ENCODE assay signal across 10 cellular contexts in the genomic region with DNA sequence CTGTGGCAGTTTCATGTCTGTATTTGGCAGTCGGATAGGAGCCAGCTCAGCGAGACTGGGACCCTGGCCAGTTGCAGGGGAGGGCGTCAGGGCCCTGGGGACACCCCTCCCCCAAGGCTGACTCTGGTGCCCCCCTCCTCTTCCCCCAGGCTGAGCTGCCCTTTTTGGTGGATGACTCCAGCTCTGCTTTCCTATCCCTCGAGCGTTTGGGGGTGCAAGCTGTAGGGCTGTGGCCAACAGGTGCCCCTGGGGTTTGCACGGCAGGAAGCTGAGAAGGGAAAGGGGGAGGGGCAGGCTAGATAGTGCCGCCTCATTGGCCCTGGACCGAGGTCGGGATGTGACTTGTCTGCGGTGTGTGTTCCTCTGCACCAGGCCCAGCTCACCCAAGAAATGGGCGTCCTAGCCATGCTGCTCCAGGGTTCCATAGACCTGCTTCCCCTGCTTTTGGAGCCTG. TPM values are rescaled to one million over a fixed set of nuclear protein-coding genes. Genes with fewer than 3 reads are reported as not detected.
DNase-seq lines count a peak whose midpoint lies in the region; ATAC-seq and TF ChIP-seq lines count a peak whose summit lies in the region.
"Had no signal": no experiment of that assay in that cellular context is flagged by ENCODE, and none has a peak within 500 bp of the region (broad histone marks: within the 10 kb centered on the region; RNA-seq: fewer than 3 reads in every experiment).

No MANE protein-coding gene starts in this region.

- H3K27me3 Mint-ChIP-seq in chondrocyte (ENCODE audit: low read depth) = no peaks in the 10 kb centered on the region
- H3K27me3 Mint-ChIP-seq in naive thymus-derived CD4-positive, alpha-beta T cell = no peaks in the 10 kb centered on the region

- peak; percentile 48 for TF ChIP-seq POLR2A in NB4 (IDR thresholded peaks at IDR 0.05; ENCODE audit: extremely low read depth, insufficient read length)

- ATAC-seq in naive thymus-derived CD4-positive, alpha-beta T cell = peak; percentile 13
- ATAC-seq in HG03460 (IDR thresholded peaks at IDR 0.05; ENCODE audit: unreplicated experiment) = no peak

- no peak overlapping the region for H3K27ac ChIP-seq in naive thymus-derived CD4-positive, alpha-beta T cell (ENCODE audit: low read depth, low read length)

- POLR2A ChIA-PET in naive thymus-derived CD4-positive, alpha-beta T cell (lab: Charles Lee) = no interaction called here

- peaks cover 17% of the 10 kb centered on the region for H3K36me3 Mint-ChIP-seq in chondrocyte (ENCODE audit: low read depth)
- H3K36me3 Mint-ChIP-seq in naive thymus-derived CD4-positive, alpha-beta T cell = peaks cover 0 to 9% (median 0%) of the 10 kb centered on the region in 5 donors

- H3K9me3 Mint-ChIP-seq in chondrocyte (ENCODE audit: low read depth) = no peaks in the 10 kb centered on the region
- H3K9me3 Mint-ChIP-seq in naive thymus-derived CD4-positive, alpha-beta T cell = no peaks in the 10 kb centered on the region
- H3K9me3 Mint-ChIP-seq: nephron had no signal

- H3K4me3 ChIP-seq in NB4 (ENCODE audit: low read depth, low read length) = peak overlapping the region; percentile 41
- H3K4me3 ChIP-seq in naive thymus-derived CD4-positive, alpha-beta T cell (ENCODE audit: low read length) = no peak overlapping the region

- peak overlapping the region; percentile 2 for H3K4me3 Mint-ChIP-seq in chondrocyte (ENCODE audit: unreplicated experiment)
- no peak overlapping the region for H3K4me3 Mint-ChIP-seq in naive thymus-derived CD4-positive, alpha-beta T cell

- H3K27ac Mint-ChIP-seq in chondrocyte (ENCODE audit: unreplicated experiment) = peak overlapping the region; percentile 91
- no peak overlapping the region for H3K27ac Mint-ChIP-seq in naive thymus-derived CD4-positive, alpha-beta T cell

- TF ChIP-seq CTCF in NB4 (IDR thresholded peaks at IDR 0.05; ENCODE audit: low read depth, low read length) (no peak), chondrocyte (IDR thresholded peaks at IDR 0.05) (no peak)

- H3K27me3 ChIP-seq in naive thymus-derived CD4-positive, alpha-beta T cell (ENCODE audit: control insufficient read depth in 2 of 2, insufficient read depth in 2 of 2, low read length in 2 of 2) = no peaks in the 10 kb centered on the region

- intact Hi-C loops in naive thymus-derived CD4-positive, alpha-beta T cell (cut with micrococcal nuclease) = no loop called here

- DNase-seq in CMK (ENCODE audit: low read depth) (peak; percentile 70), NB4 (ENCODE audit: low read depth) (peak; percentile 96), chondrocyte (ENCODE audit: low spot score) (peak; percentile 84), Kasumi-1 (lab: John Stamatoyannopoulos, UW) (no peak), MV-4-11 (lab: John Stamatoyannopoulos, UW) (no peak), cerebellar nuclear complex (lab: John Stamatoyannopoulos, UW) (no peak)
- DNase-seq in naive thymus-derived CD4-positive, alpha-beta T cell = no peak
- DNase-seq: NCI-H1105 had no signal

- peaks cover 38% of the 10 kb centered on the region for H3K4me1 Mint-ChIP-seq in chondrocyte (ENCODE audit: low read depth)
- H3K4me1 Mint-ChIP-seq in naive thymus-derived CD4-positive, alpha-beta T cell = peaks cover 0 to 9% (median 2%) of the 10 kb centered on the region in 7 donors

- no peaks in the 10 kb centered on the region for H3K4me1 ChIP-seq in naive thymus-derived CD4-positive, alpha-beta T cell (ENCODE audit: control insufficient read depth in 2 of 2, insufficient read depth in 2 of 2, low read length in 2 of 2)

- CTCF ChIA-PET in naive thymus-derived CD4-positive, alpha-beta T cell (lab: Charles Lee) = interaction anchor here (0.6 to 1.4 kb wide), 3 partner anchors 20 to 73 kb away, joined by 3 to 7 read pairs (median 6); no protein-coding TSS in a partner anchor

- H3K36me3 ChIP-seq in naive thymus-derived CD4-positive, alpha-beta T cell (ENCODE audit: control insufficient read depth in 2 of 3, insufficient read depth in 3 of 3, low read length in 3 of 3) = peaks cover 0 to 16% (median 0%) of the 10 kb centered on the region in 3 experiments

- H3K9me3 ChIP-seq in naive thymus-derived CD4-positive, alpha-beta T cell (ENCODE audit: control insufficient read depth in 2 of 3, low read length in 3 of 3) = no peaks in the 10 kb centered on the region

RNA-seq across cellular contexts. Expression of a gene that starts 26.4 kb away (rescaled TPM):
- 62.9 to 94.9 TPM (median 89.7 TPM) in 3 replicates for total RNA-seq in chondrocyte
- total RNA-seq in naive thymus-derived CD4-positive, alpha-beta T cell = 10 to 100 TPM in 4 of 5 experiments, under 1 TPM in 1; 0.41 to 23.2 (median 15.0) TPM
- under 1 TPM; 0.26 to 0.76 TPM for polyA plus RNA-seq in naive thymus-derived CD4-positive, alpha-beta T cell

RNA-seq across cellular contexts. Expression of a gene that starts 37.6 kb away (rescaled TPM):
- 60.9 to 72.4 TPM (median 62.1 TPM) in 3 replicates for total RNA-seq in chondrocyte
- 10 to 100 TPM; 22.4 to 58.3 (median 37.2) TPM for total RNA-seq in naive thymus-derived CD4-positive, alpha-beta T cell
- polyA plus RNA-seq in naive thymus-derived CD4-positive, alpha-beta T cell = 10 to 100 TPM; 11.8 to 23.8 TPM

RNA-seq across cellular contexts. Expression of a gene that starts 42.9 kb away (rescaled TPM):
- total RNA-seq in chondrocyte = 0.70 to 19.8 TPM (median 15.5 TPM) in 3 replicates
- 1 to 10 TPM in 1 of 5 experiments, not detected in 4; 1.5 TPM for total RNA-seq in naive thymus-derived CD4-positive, alpha-beta T cell
- polyA plus RNA-seq in naive thymus-derived CD4-positive, alpha-beta T cell = not detected

RNA-seq across cellular contexts. Expression of a gene that starts 53.2 kb away (rescaled TPM):
- 0.15 TPM in 2 of 3 replicates, not detected in the other for total RNA-seq in chondrocyte
- total RNA-seq in naive thymus-derived CD4-positive, alpha-beta T cell = under 1 TPM in 4 of 5 experiments, not detected in 1; 0.12 to 0.49 (median 0.17) TPM
- not detected for polyA plus RNA-seq in naive thymus-derived CD4-positive, alpha-beta T cell

Comparison
In these comparisons a context has a peak if more than half of its experiments do, and no peak if none do; other contexts are left out.
1. DNase-seq: peak in CMK (single experiment), NB4 (single experiment) and chondrocyte (single experiment); none in naive thymus-derived CD4-positive, alpha-beta T cell (0 of 9), Kasumi-1 (0 of 2), MV-4-11 (single experiment) and cerebellar nuclear complex (0 of 2).